In genomic region chrX:46649421-46650260, GRCh38 we compare ENCODE assay signal across 9 cellular contexts.
DNase-seq lines count a peak whose midpoint lies in the region; ATAC-seq and TF ChIP-seq lines count a peak whose summit lies in the region.
"Had no signal": no experiment of that assay in that cellular context is flagged by ENCODE, and none has a peak within 500 bp of the region (broad histone marks: within the 10 kb centered on the region; RNA-seq: fewer than 3 reads in every experiment).

No MANE protein-coding gene starts in this region.

- H3K4me1 ChIP-seq in BLaER1 treated with 17β-estradiol and CSF1 and Interleukin-3, amounts not matched to agents 10 nM and 100 nM: peaks cover 36 to 75% (median 68%) of the 10 kb centered on the region in 10 experiments
- no peaks in the 10 kb centered on the region for H3K4me1 ChIP-seq in body of pancreas

- peak overlapping the region in 6 of 10 experiments; percentile 4 to 53 (median 24); a peak in 8 of 20 replicates for H3K4me3 ChIP-seq in BLaER1 treated with 17β-estradiol and CSF1 and Interleukin-3, amounts not matched to agents 10 nM and 100 nM
- no peak overlapping the region for H3K4me3 ChIP-seq in body of pancreas

- no peak for TF ChIP-seq CTCF in body of pancreas (IDR thresholded peaks at IDR 0.05)

- no peaks in the 10 kb centered on the region for H4K20me1 ChIP-seq in BLaER1 treated with 17β-estradiol and CSF1 and Interleukin-3, amounts not matched to agents 10 nM and 100 nM

- intact Hi-C loops in body of pancreas (cut with DNase I): no loop called here

- DNase-seq in NCI-H1694 (lab: John Stamatoyannopoulos, UW) (peak; percentile 53), body of pancreas (peak in 3 of 4 donors; percentile 21 to 40 (median 26)), midbrain (lab: John Stamatoyannopoulos, UW) (peak; percentile 6), NCI-H774 (lab: John Stamatoyannopoulos, UW) (no peak), DMS153 treated with DMSO at 0.1 percent for 48 hours (lab: John Stamatoyannopoulos, UW; ENCODE audit: unreplicated experiment) (no peak)
- DNase-seq: activated gamma-delta T cell treated with Interleukin-2 at 50 U/mL for 16 hours had no signal

- ATAC-seq in body of pancreas (no peak), HG03025 (IDR thresholded peaks at IDR 0.05; ENCODE audit: low FRiP score, unreplicated experiment) (no peak), GM19324 (IDR thresholded peaks at IDR 0.05; ENCODE audit: low FRiP score, unreplicated experiment) (no peak)

- no peak for TF ChIP-seq POLR2A in body of pancreas (IDR thresholded peaks at IDR 0.05)

- WGBS in body of pancreas, 2 donors: 63 to 83% methylated on average over 7 of the region's 7 CpGs

- no peaks in the 10 kb centered on the region for H3K27me3 ChIP-seq in BLaER1 treated with 17β-estradiol and CSF1 and Interleukin-3, amounts not matched to agents 10 nM and 100 nM
- H3K27me3 ChIP-seq in body of pancreas: no peaks in the 10 kb centered on the region

- peak overlapping the region in 9 of 11 experiments; percentile 21 to 81 (median 64); a peak in 17 of 22 replicates for H3K27ac ChIP-seq in BLaER1 treated with 17β-estradiol and CSF1 and Interleukin-3, amounts not matched to agents 10 nM and 100 nM
- H3K27ac ChIP-seq in body of pancreas: no peak overlapping the region

- H3K9ac ChIP-seq in BLaER1 treated with 17β-estradiol and CSF1 and Interleukin-3, amounts not matched to agents 10 nM and 100 nM: peak overlapping the region in 8 of 11 experiments; percentile 28 to 66 (median 53); a peak in 14 of 22 replicates

- H3K36me3 ChIP-seq in BLaER1 treated with 17β-estradiol and CSF1 and Interleukin-3, amounts not matched to agents 10 nM and 100 nM: peaks cover 0 to 12% (median 0%) of the 10 kb centered on the region in 11 experiments; a peak in 5 of 22 replicates
- H3K36me3 ChIP-seq in body of pancreas (replicated peaks in 1 of 2; ENCODE audit: insufficient read depth in 1 of 2, low read depth in 2 of 2): peaks cover 0 to 1% of the 10 kb centered on the region in 2 donors

- H3K9me3 ChIP-seq in BLaER1 treated with 17β-estradiol and CSF1 and Interleukin-3, amounts not matched to agents 10 nM and 100 nM (replicated peaks in 1 of 11): no peaks in the 10 kb centered on the region; a peak in 2 of 22 replicates
- H3K9me3 ChIP-seq in body of pancreas: no peaks in the 10 kb centered on the region

- peak overlapping the region; percentile 70 to 86 (median 83) for H3K4me2 ChIP-seq in BLaER1 treated with 17β-estradiol and CSF1 and Interleukin-3, amounts not matched to agents 10 nM and 100 nM

Comparison
In these comparisons a context has a peak if more than half of its experiments do, and no peak if none do; other contexts are left out.
1. H3K27ac ChIP-seq: peak in BLaER1 treated with 17β-estradiol and CSF1 and Interleukin-3, amounts not matched to agents 10 nM and 100 nM (9 of 11); none in body of pancreas (0 of 4).
2. H3K4me3 ChIP-seq: peak in BLaER1 treated with 17β-estradiol and CSF1 and Interleukin-3, amounts not matched to agents 10 nM and 100 nM (6 of 10); none in body of pancreas (0 of 2).
3. DNase-seq: peak in NCI-H1694 (single experiment), body of pancreas (3 of 4) and midbrain (single experiment); none in NCI-H774 (single experiment) and DMS153 treated with DMSO at 0.1 percent for 48 hours (single experiment).